Comparison of ENCODE assay signal across 8 cellular contexts in genomic region chr2:70094978-70095832, GRCh38. TPM values are rescaled to one million over a fixed set of nuclear protein-coding genes. Genes with fewer than 3 reads are reported as not detected.
DNase-seq lines count a peak whose midpoint lies in the region; ATAC-seq and TF ChIP-seq lines count a peak whose summit lies in the region.

No MANE protein-coding gene starts in this region.

- H3K36me3 Mint-ChIP-seq in activated naive CD4-positive, alpha-beta T cell treated with anti-CD3 and anti-CD28 coated beads for 36 hours (ENCODE audit: low read depth) = peaks cover 10% of the 10 kb centered on the region

- H3K27ac ChIP-seq in heart left ventricle = peak overlapping the region; percentile 2 to 100 (median 76)
- no peak overlapping the region for H3K27ac ChIP-seq in WERI-Rb-1

- peak; percentile 52 for ATAC-seq in GM21526 (IDR thresholded peaks at IDR 0.05; ENCODE audit: low FRiP score, unreplicated experiment)
- ATAC-seq in heart left ventricle = peak; percentile 74 to 89 (median 86)
- peak; percentile 88 for ATAC-seq in sciatic nerve

- H3K4me1 Mint-ChIP-seq in activated naive CD4-positive, alpha-beta T cell treated with anti-CD3 and anti-CD28 coated beads for 36 hours (ENCODE audit: low read depth) = peaks cover 64% of the 10 kb centered on the region

- H3K36me3 ChIP-seq in heart left ventricle (peaks cover 0 to 2% (median 0%) of the 10 kb centered on the region in 9 donors), WERI-Rb-1 (peaks cover 5% of the 10 kb centered on the region)

- H3K9me3 ChIP-seq in heart left ventricle = no peaks in the 10 kb centered on the region
- H3K9me3 ChIP-seq in WERI-Rb-1 (ENCODE audit: severe bottlenecking) = no peaks in the 10 kb centered on the region

- peak overlapping the region; percentile 77 for H3K4me3 Mint-ChIP-seq in activated naive CD4-positive, alpha-beta T cell treated with anti-CD3 and anti-CD28 coated beads for 36 hours

- H3K27me3 ChIP-seq in heart left ventricle = no peaks in the 10 kb centered on the region
- no peaks in the 10 kb centered on the region for H3K27me3 ChIP-seq in WERI-Rb-1 (ENCODE audit: insufficient read depth, low read depth, severe bottlenecking)

- peak; percentile 70 for DNase-seq in DMS153 treated with DMSO at 0.1 percent for 48 hours (lab: John Stamatoyannopoulos, UW; ENCODE audit: unreplicated experiment)
- peak; percentile 26 for DNase-seq in NCI-H774 (lab: John Stamatoyannopoulos, UW)
- peak; percentile 75 for DNase-seq in activated naive CD4-positive, alpha-beta T cell treated with anti-CD3 and anti-CD28 coated beads for 36 hours
- peak in 4 of 5 donors; percentile 62 to 68 (median 66) for DNase-seq in heart left ventricle
- peak; percentile 72 for DNase-seq in sciatic nerve (ENCODE audit: low spot score)
- no peak for DNase-seq in WERI-Rb-1
- no peak for DNase-seq in NCI-H82 treated with DMSO at 0.1 percent for 48 hours (lab: John Stamatoyannopoulos, UW; ENCODE audit: unreplicated experiment)

- whole genome bisulfite sequencing in heart left ventricle, 4 donors = 41 to 49% (median 45%) methylated on average over 7 of the region's 7 CpGs

- H3K27ac Mint-ChIP-seq in activated naive CD4-positive, alpha-beta T cell treated with anti-CD3 and anti-CD28 coated beads for 36 hours = peak overlapping the region; percentile 98

- no peaks in the 10 kb centered on the region for H3K9me3 Mint-ChIP-seq in activated naive CD4-positive, alpha-beta T cell treated with anti-CD3 and anti-CD28 coated beads for 36 hours

- H3K27me3 Mint-ChIP-seq in activated naive CD4-positive, alpha-beta T cell treated with anti-CD3 and anti-CD28 coated beads for 36 hours (ENCODE audit: low read depth) = no peaks in the 10 kb centered on the region

- intact Hi-C loops in activated naive CD4-positive, alpha-beta T cell treated with anti-CD3 and anti-CD28 coated beads for 36 hours (cut with micrococcal nuclease) = loop anchor here (1.0 to 10.0 kb wide), 5 partner anchors 8 to 1360 kb away; partner anchors contain the start of genes ARHGAP25 and PCBP1
- intact Hi-C loops in heart left ventricle (cut with DNase I) (no loop called here), sciatic nerve (cut with DNase I) (no loop called here)

- H3K4me3 ChIP-seq in heart left ventricle (peak overlapping the region in 2 of 12 donors; percentile 16 to 19), WERI-Rb-1 (ENCODE audit: low read depth, low read length) (no peak overlapping the region)

- no peak for TF ChIP-seq POLR2A in heart left ventricle (IDR thresholded peaks at IDR 0.05)

- TF ChIP-seq CTCF in heart left ventricle (IDR thresholded peaks at IDR 0.05) (no peak), WERI-Rb-1 (IDR thresholded peaks at IDR 0.05; ENCODE audit: low read depth, low read length) (no peak)

- CTCF ChIA-PET in activated naive CD4-positive, alpha-beta T cell treated with anti-CD3 and anti-CD28 coated beads for 36 hours (lab: Charles Lee) = interaction anchor here (1.1 to 3.1 kb wide), 9 partner anchors 9 to 183 kb away, joined by 4 to 13 read pairs (median 6); no protein-coding TSS in a partner anchor

- peaks cover 0 to 55% (median 14%) of the 10 kb centered on the region in 12 donors for H3K4me1 ChIP-seq in heart left ventricle

RNA-seq across cellular contexts. Expression of gene PCBP1, which starts 7.9 kb away (rescaled TPM):
- total RNA-seq in activated naive CD4-positive, alpha-beta T cell treated with anti-CD3 and anti-CD28 coated beads for 36 hours = 100 to 1,000 TPM; 363 to 374 TPM
- total RNA-seq in heart left ventricle (100 to 1,000 TPM; 106 to 274 (median 199) TPM), sciatic nerve (285 TPM)
- polyA plus RNA-seq in heart left ventricle = 100 to 1,000 TPM; 212 to 296 TPM

Comparison
In these comparisons a context has a peak if more than half of its experiments do, and no peak if none do; other contexts are left out.
1. DNase-seq: peak in DMS153 treated with DMSO at 0.1 percent for 48 hours (single experiment), NCI-H774 (single experiment), activated naive CD4-positive, alpha-beta T cell treated with anti-CD3 and anti-CD28 coated beads for 36 hours (single experiment), heart left ventricle (4 of 5) and sciatic nerve (single experiment); none in WERI-Rb-1 (single experiment) and NCI-H82 treated with DMSO at 0.1 percent for 48 hours (single experiment).
2. Peak in every context shown above with its lines, with median percentiles within 50 percentile points of each other: ATAC-seq.